Comparison of ENCODE assay signal across 1 cellular context in the genomic region with DNA sequence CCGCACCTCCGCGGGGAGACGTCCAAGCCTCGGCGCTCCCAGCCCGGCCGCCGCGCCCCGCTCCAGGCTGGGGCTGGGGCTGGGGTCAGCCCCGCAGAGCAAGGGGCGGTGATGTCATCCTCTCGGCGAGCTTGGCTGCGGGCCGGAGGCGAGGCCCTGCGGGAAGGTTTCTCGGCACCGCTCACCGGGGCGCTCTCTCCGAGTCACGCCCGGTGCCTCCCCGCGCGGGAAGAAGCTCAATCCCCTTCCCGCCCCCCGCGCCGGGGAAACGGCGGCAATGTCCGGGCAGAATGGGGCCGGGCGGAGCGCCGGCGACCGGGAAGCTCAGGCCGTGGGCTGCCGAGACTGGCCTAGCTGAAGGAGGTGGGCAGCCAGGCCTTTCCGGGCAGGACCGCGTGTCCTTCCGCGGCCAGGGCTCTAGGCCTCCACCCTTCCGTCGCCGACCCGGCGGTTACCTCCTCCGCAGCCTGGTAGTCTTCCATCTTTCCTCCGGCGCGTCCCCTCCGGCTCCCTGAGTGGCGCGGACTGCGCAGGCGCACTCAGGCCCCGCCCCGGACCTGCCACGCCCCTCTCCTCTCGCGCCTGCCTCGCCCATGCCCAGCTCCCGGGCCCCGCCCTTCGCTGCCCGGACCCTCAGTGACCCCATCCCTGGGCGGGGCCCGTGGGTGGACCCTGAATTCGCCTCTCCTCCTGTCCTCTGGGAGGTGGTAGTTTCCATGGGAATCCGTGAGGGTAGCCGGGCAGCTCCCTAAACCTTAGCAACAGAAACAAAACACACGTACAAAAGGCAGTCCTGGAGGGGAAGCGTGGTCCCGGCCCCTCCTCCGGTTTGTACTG.
TF ChIP-seq lines count a peak whose summit lies in the region.

TSS of gene DYNLT1 (minus strand) at position 517 of the 837 bp plus-strand sequence. CDS start at position 482, 35 bp downstream.

TF ChIP-seq in HepG2, 621 proteins besides CTCF, POLR2A, EP300 and RAD21 (continued from another document and continues in another):
- TF ChIP-seq MAZ (IDR thresholded peaks at IDR 0.05; ENCODE audit: borderline replicate concordance, low read depth, low read length) (peak; percentile 85; the same call in 1 of the 2 replicates), MAZ (CRISPR knock-in tag; IDR thresholded peaks at IDR 0.05; ENCODE audit: low read depth) (peak; percentile 93), SOX5 (CRISPR knock-in tag; IDR thresholded peaks at IDR 0.05; ENCODE audit: borderline replicate concordance) (peak; percentile 28; the same call in 1 of the 2 replicates), ZNF292 (CRISPR knock-in tag; IDR thresholded peaks at IDR 0.05; ENCODE audit: borderline replicate concordance, low read depth) (no peak), HOXA7 (CRISPR knock-in tag; IDR thresholded peaks at IDR 0.05) (no peak), ZNF264 (CRISPR knock-in tag; IDR thresholded peaks at IDR 0.05) (peak; percentile 66), STAG1 (CRISPR knock-in tag; IDR thresholded peaks at IDR 0.05) (no peak; the same call in 1 of the 2 replicates), TBP (CRISPR knock-in tag; IDR thresholded peaks at IDR 0.05) (no peak), HDAC2 (CRISPR knock-in tag; IDR thresholded peaks at IDR 0.05) (no peak; the same call in 1 of the 2 replicates), MAFF (IDR thresholded peaks at IDR 0.05; ENCODE audit: low read depth, low read length) (no peak), SNAPC5 (CRISPR knock-in tag; IDR thresholded peaks at IDR 0.05; ENCODE audit: borderline replicate concordance) (no peak), ZNF562 (CRISPR knock-in tag; IDR thresholded peaks at IDR 0.05; ENCODE audit: borderline replicate concordance) (no peak), MTA3 (CRISPR knock-in tag; IDR thresholded peaks at IDR 0.05) (no peak), TFDP2 (CRISPR knock-in tag; IDR thresholded peaks at IDR 0.05) (peak; percentile 79), BRCA1 (CRISPR knock-in tag; IDR thresholded peaks at IDR 0.05) (no peak), KMT2B (CRISPR knock-in tag; IDR thresholded peaks at IDR 0.05) (peak; percentile 82), HIC2 (CRISPR knock-in tag; IDR thresholded peaks at IDR 0.05; ENCODE audit: low read depth) (no peak; the same call in 1 of the 2 replicates), CEBPB (IDR thresholded peaks at IDR 0.05; ENCODE audit: borderline replicate concordance, low read depth, low read length) (no peak), PHF21A (CRISPR knock-in tag; IDR thresholded peaks at IDR 0.05) (no peak), ARNT2 (CRISPR knock-in tag; IDR thresholded peaks at IDR 0.05; ENCODE audit: low read depth) (peak; percentile 88; the same call in 1 of the 2 replicates), ZNF121 (CRISPR knock-in tag; IDR thresholded peaks at IDR 0.05) (no peak), ZSCAN22 (CRISPR knock-in tag; IDR thresholded peaks at IDR 0.05) (no peak), SMC3 (IDR thresholded peaks at IDR 0.05; ENCODE audit: low read length) (no peak), ZNF30 (CRISPR knock-in tag; IDR thresholded peaks at IDR 0.05) (no peak; the same call in 1 of the 2 replicates), JDP2 (CRISPR knock-in tag; IDR thresholded peaks at IDR 0.05; ENCODE audit: borderline replicate concordance) (no peak), ZNF83 (CRISPR knock-in tag; IDR thresholded peaks at IDR 0.05; ENCODE audit: borderline replicate concordance) (0 out of 2 replicates have a peak, but pooled peaks have one; percentile 28), ZNF558 (CRISPR knock-in tag; IDR thresholded peaks at IDR 0.05; ENCODE audit: borderline replicate concordance) (peak; percentile 54; the same call in 1 of the 2 replicates), ZNF205 (CRISPR knock-in tag; IDR thresholded peaks at IDR 0.05) (no peak; the same call in 1 of the 2 replicates), ZNF780A (CRISPR knock-in tag; IDR thresholded peaks at IDR 0.05) (no peak), FOXC1 (CRISPR knock-in tag; IDR thresholded peaks at IDR 0.05; ENCODE audit: borderline replicate concordance) (peak; percentile 98), TBX3 (IDR thresholded peaks at IDR 0.05; ENCODE audit: borderline replicate concordance) (0 out of 2 replicates have a peak, but pooled peaks have one; percentile 48), REXO4 (CRISPR knock-in tag; IDR thresholded peaks at IDR 0.05; ENCODE audit: borderline replicate concordance) (no peak), ZNF777 (CRISPR knock-in tag; IDR thresholded peaks at IDR 0.05) (peak; percentile 46), TOE1 (CRISPR knock-in tag; IDR thresholded peaks at IDR 0.05) (no peak), ZNF343 (CRISPR knock-in tag; IDR thresholded peaks at IDR 0.05) (peak; percentile 81; the same call in 1 of the 2 replicates), NFIC (IDR thresholded peaks at IDR 0.05; ENCODE audit: low read length) (no peak), GZF1 (CRISPR knock-in tag; IDR thresholded peaks at IDR 0.05) (no peak), ZNF383 (CRISPR knock-in tag; IDR thresholded peaks at IDR 0.05; ENCODE audit: borderline replicate concordance) (no peak), ZNF737 (CRISPR knock-in tag; IDR thresholded peaks at IDR 0.05; ENCODE audit: borderline replicate concordance) (no peak), CEBPG (CRISPR knock-in tag; IDR thresholded peaks at IDR 0.05) (no peak; the same call in 1 of the 2 replicates), ZNF234 (CRISPR knock-in tag; conservative IDR thresholded peaks at IDR 0.05) (0 out of 2 replicates have a peak, but pooled peaks have one; percentile 47)
- TF ChIP-seq, protein P1, sequence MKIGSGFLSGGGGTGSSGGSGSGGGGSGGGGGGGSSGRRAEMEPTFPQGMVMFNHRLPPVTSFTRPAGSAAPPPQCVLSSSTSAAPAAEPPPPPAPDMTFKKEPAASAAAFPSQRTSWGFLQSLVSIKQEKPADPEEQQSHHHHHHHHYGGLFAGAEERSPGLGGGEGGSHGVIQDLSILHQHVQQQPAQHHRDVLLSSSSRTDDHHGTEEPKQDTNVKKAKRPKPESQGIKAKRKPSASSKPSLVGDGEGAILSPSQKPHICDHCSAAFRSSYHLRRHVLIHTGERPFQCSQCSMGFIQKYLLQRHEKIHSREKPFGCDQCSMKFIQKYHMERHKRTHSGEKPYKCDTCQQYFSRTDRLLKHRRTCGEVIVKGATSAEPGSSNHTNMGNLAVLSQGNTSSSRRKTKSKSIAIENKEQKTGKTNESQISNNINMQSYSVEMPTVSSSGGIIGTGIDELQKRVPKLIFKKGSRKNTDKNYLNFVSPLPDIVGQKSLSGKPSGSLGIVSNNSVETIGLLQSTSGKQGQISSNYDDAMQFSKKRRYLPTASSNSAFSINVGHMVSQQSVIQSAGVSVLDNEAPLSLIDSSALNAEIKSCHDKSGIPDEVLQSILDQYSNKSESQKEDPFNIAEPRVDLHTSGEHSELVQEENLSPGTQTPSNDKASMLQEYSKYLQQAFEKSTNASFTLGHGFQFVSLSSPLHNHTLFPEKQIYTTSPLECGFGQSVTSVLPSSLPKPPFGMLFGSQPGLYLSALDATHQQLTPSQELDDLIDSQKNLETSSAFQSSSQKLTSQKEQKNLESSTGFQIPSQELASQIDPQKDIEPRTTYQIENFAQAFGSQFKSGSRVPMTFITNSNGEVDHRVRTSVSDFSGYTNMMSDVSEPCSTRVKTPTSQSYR (CRISPR knock-in tag; IDR thresholded peaks at IDR 0.05; ENCODE audit: borderline replicate concordance), result no peak
- TF ChIP-seq, protein P2, sequence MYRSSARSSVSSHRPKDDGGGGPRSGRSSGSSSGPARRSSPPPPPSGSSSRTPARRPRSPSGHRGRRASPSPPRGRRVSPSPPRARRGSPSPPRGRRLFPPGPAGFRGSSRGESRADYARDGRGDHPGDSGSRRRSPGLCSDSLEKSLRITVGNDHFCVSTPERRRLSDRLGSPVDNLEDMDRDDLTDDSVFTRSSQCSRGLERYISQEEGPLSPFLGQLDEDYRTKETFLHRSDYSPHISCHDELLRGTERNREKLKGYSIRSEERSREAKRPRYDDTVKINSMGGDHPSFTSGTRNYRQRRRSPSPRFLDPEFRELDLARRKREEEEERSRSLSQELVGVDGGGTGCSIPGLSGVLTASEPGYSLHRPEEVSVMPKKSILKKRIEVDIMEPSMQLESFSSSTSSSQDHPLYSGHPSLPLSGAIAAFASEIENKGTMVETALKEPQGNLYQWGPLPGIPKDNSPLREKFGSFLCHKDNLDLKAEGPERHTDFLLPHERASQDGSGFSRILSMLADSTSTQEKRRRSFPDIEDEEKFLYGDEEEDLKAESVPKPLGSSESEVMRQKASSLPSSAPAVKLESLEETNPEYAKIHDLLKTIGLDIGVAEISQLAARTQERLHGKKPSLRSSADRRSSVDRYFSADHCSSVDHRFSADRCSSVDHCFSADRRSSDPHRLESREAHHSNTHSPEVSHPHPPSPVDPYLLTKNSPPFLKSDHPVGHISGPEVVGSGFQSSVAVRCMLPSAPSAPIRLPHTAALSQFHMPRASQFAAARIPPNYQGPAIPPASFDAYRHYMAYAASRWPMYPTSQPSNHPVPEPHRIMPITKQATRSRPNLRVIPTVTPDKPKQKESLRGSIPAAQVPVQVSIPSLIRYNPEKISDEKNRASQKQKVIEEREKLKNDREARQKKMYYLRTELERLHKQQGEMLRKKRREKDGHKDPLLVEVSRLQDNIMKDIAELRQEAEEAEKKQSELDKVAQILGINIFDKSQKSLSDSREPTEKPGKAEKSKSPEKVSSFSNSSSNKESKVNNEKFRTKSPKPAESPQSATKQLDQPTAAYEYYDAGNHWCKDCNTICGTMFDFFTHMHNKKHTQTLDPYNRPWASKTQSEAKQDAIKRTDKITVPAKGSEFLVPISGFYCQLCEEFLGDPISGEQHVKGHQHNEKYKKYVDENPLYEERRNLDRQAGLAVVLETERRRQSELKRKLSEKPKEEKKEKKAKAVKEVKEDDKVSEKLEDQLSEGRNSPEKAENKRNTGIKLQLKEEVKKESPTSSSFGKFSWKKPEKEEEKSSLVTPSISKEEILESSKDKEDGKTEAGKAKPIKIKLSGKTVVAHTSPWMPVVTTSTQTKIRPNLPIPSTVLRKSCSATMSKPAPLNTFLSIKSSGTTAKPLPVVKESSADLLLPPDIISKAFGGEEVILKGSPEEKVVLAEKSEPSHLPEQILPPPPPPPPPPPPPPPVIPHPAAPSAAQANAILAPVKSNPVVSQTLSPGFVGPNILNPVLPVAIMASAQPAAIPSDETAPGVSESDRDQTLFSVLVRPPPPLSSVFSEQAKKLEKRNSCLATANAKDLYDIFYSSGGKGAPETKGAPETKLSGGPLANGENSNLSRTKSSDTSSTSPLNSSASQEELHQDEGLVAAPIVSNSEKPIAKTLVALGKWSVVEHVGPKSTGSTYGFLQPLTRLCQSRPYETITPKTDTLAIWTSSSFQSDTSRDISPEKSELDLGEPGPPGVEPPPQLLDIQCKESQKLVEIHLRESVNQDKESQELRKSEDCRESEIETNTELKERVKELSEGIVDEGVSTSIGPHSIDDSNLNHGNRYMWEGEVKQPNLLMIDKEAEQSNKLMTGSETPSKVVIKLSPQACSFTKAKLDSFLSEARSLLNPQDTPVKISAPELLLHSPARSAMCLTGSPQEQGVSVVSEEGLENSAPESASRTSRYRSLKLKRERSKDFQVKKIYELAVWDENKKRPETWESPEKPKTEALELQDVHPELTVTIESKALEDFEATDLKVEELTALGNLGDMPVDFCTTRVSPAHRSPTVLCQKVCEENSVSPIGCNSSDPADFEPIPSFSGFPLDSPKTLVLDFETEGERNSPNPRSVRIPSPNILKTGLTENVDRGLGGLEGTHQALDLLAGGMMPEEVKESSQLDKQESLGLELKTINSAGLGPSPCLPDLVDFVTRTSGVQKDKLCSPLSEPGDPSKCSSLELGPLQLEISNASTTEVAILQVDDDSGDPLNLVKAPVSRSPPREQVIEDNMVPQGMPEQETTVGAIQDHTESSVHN (CRISPR knock-in tag; IDR thresholded peaks at IDR 0.05), result no peak
- TF ChIP-seq, protein P3, sequence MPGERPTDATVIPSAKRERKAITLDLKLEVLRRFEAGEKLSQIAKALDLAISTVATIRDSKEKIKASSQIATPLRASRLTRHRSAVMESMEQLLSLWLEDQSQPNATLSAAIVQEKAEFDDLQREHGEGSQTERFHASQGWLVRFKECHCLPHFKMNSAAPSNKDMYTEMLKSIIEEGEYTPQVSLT (CRISPR knock-in tag; IDR thresholded peaks at IDR 0.05; ENCODE audit: borderline replicate concordance, low read depth), result no peak
- TF ChIP-seq, protein P4, sequence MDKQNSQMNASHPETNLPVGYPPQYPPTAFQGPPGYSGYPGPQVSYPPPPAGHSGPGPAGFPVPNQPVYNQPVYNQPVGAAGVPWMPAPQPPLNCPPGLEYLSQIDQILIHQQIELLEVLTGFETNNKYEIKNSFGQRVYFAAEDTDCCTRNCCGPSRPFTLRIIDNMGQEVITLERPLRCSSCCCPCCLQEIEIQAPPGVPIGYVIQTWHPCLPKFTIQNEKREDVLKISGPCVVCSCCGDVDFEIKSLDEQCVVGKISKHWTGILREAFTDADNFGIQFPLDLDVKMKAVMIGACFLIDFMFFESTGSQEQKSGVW (CRISPR knock-in tag; IDR thresholded peaks at IDR 0.05; ENCODE audit: borderline replicate concordance), result no peak
